35 cellular contexts compared by ENCODE assay signal in genomic region chr18:34942276-34942675, GRCh38.
DNase-seq lines count a peak whose midpoint lies in the region; ATAC-seq, FAIRE-seq and TF ChIP-seq lines count a peak whose summit lies in the region.
"Had no signal": no experiment of that assay in that cellular context is flagged by ENCODE, and none has a peak within 500 bp of the region (broad histone marks: within the 10 kb centered on the region; RNA-seq: fewer than 3 reads in every experiment).

No MANE protein-coding gene starts in this region.

- no peaks in the 10 kb centered on the region for H3K4me1 Mint-ChIP-seq in MCF 10A (ENCODE audit: insufficient read depth, unreplicated experiment)
- H3K4me1 Mint-ChIP-seq in activated T-helper 1 cell treated with anti-CD3 and anti-CD28 coated beads, Interleukin-12 subunit alpha, Interleukin-12 subunit beta, Interleukin-2, Interleukin-4 antibody, amounts not matched to agents 30 ng/mL and 10 ng/mL and 1 ng/mL, durations not matched to agents 14 hours and 24 hours and 36 hours (ENCODE audit: low read depth), result no peaks in the 10 kb centered on the region
- H3K4me1 Mint-ChIP-seq: activated CD4-positive, alpha-beta memory T cell treated with anti-CD3 and anti-CD28 coated beads, Interleukin-2, amount 10 ng/mL, durations not matched to agents 7 days and 5 days; immature natural killer cell had no signal

- TF ChIP-seq EP300 in K562 (IDR thresholded peaks at IDR 0.05; ENCODE audit: low read length), result no peak

- H3K4me2 ChIP-seq in HCT116 (ENCODE audit: low read length), result no peak overlapping the region
- H3K4me2 ChIP-seq in K562 (ENCODE audit: insufficient read depth, low read length), result no peak overlapping the region

- peaks cover 6% of the 10 kb centered on the region for H3K36me3 Mint-ChIP-seq in MCF 10A (ENCODE audit: insufficient read depth, unreplicated experiment)
- H3K36me3 Mint-ChIP-seq in activated T-helper 1 cell treated with anti-CD3 and anti-CD28 coated beads, Interleukin-12 subunit alpha, Interleukin-12 subunit beta, Interleukin-2, Interleukin-4 antibody, amounts not matched to agents 30 ng/mL and 10 ng/mL and 1 ng/mL, durations not matched to agents 14 hours and 24 hours and 36 hours (ENCODE audit: low read depth), result no peaks in the 10 kb centered on the region
- H3K36me3 Mint-ChIP-seq: brain, mesothelial cell of epicardium had no signal

- peak overlapping the region; percentile 17 for H2AFZ ChIP-seq in HCT116 (ENCODE audit: low read depth, low read length, poor library complexity, severe bottlenecking)
- H2AFZ ChIP-seq in K562 (ENCODE audit: low read depth, low read length), result no peak overlapping the region

- H4K20me1 ChIP-seq in HCT116 (ENCODE audit: insufficient read depth) (no peaks in the 10 kb centered on the region), K562 (replicated peaks; ENCODE audit: control insufficient read depth, insufficient read depth, low read length) (no peaks in the 10 kb centered on the region)

- TF ChIP-seq CTCF in HCT116 (IDR thresholded peaks at IDR 0.05 in 2 of 3, conservative IDR thresholded peaks at IDR 0.05 in 1 of 3; ENCODE audit: borderline replicate concordance in 1 of 3, insufficient read depth in 1 of 3, low read depth in 2 of 3, low read length in 2 of 3) (no peak), K562 (IDR thresholded peaks at IDR 0.05 in 2 of 3, conservative IDR thresholded peaks at IDR 0.05 in 1 of 3; ENCODE audit: insufficient read depth in 2 of 3, low read depth in 1 of 3, low read length in 3 of 3) (no peak), MCF 10A (IDR thresholded peaks at IDR 0.05; ENCODE audit: unreplicated experiment) (no peak)

- H3K36me3 ChIP-seq in HCT116 (ENCODE audit: control insufficient read depth in 1 of 2, insufficient read depth in 2 of 2, low read length in 2 of 2) (no peaks in the 10 kb centered on the region), K562 (ENCODE audit: control insufficient read depth, insufficient read depth, low read length) (no peaks in the 10 kb centered on the region), skeletal muscle tissue (ENCODE audit: control insufficient read depth in 3 of 3, insufficient read depth in 3 of 3, low read length in 3 of 3) (no peaks in the 10 kb centered on the region)
- H3K36me3 ChIP-seq: left ventricle myocardium inferior, prostate gland, upper lobe of right lung had no signal

- DNase-seq in HCT116 (ENCODE audit: low read depth, low spot score), result no peak
- no peak for DNase-seq in K562 (ENCODE audit: extremely low read depth in 1 of 4, low spot score in 3 of 4)
- DNase-seq in kidney glomerular epithelial cell (lab: John Stamatoyannopoulos, UW), result peak; percentile 79
- DNase-seq in MCF 10A (ENCODE audit: unreplicated experiment), result no peak
- DNase-seq in stimulated activated CD4-positive, alpha-beta T cell treated with anti-CD3 and anti-CD28 coated beads, Interleukin-4, amount 100 ng/mL, for 24 hours, result no peak
- no peak for DNase-seq in activated T-helper 1 cell treated with anti-CD3 and anti-CD28 coated beads, Interleukin-12 subunit alpha, Interleukin-12 subunit beta, Interleukin-2, Interleukin-4 antibody, amounts not matched to agents 30 ng/mL and 10 ng/mL and 1 ng/mL, durations not matched to agents 14 hours and 24 hours and 36 hours (ENCODE audit: low spot score)
- DNase-seq: activated CD4-positive, alpha-beta memory T cell treated with anti-CD3 and anti-CD28 coated beads, Interleukin-2, amount 10 ng/mL, durations not matched to agents 7 days and 5 days; activated CD4-positive, alpha-beta T cell treated with anti-CD3 and anti-CD28 coated beads for 1 hour; activated CD8-positive, alpha-beta memory T cell treated with anti-CD3 and anti-CD28 coated beads, Interleukin-2, amount 50 U/mL, for 4 hours; activated naive CD4-positive, alpha-beta T cell treated with anti-CD3 and anti-CD28 coated beads for 36 hours; cerebellar nuclear complex; DMS79 treated with DMSO at 0.1 percent for 48 hours; dorsolateral prefrontal cortex; GDM1; GOT3; hypothalamus; immature natural killer cell; KG1; left ventricle myocardium inferior; NCI-H2029 treated with DMSO at 0.1 percent for 48 hours; NCI-H446; NCI-H748 treated with DMSO at 0.1 percent for 48 hours; nucleus accumbens; SHP77 treated with DMSO at 0.1 percent for 48 hours; stimulated activated naive CD4-positive, alpha-beta T cell; T-helper 2 cell; upper lobe of right lung had no signal

- H3K9me1 ChIP-seq in K562 (ENCODE audit: control insufficient read depth, insufficient read depth, low read length), result no peaks in the 10 kb centered on the region

- CTCF ChIA-PET in HCT116 (lab: Charles Lee), result no interaction called here
- CTCF ChIA-PET in K562 (lab: Yijun Ruan, JAX; ENCODE audit: low intra/inter-chr PET ratio), result no interaction called here
- CTCF ChIA-PET in MCF 10A (lab: Yijun Ruan, JAX), result interaction anchor here (1.2 kb wide), 1 partner anchor 201 kb away, joined by 3 read pairs; no protein-coding TSS in a partner anchor

- H3K4me1 ChIP-seq in HCT116 (ENCODE audit: control insufficient read depth in 1 of 2, insufficient read depth in 2 of 2, low read length in 2 of 2) (0 out of 4 replicates have a peak, but pooled peaks cover 0 to 2% of the 10 kb centered on the region in 2 experiments), K562 (replicated peaks in 1 of 2; ENCODE audit: control insufficient read depth in 2 of 2, insufficient read depth in 2 of 2, low read length in 2 of 2) (no peaks in the 10 kb centered on the region), skeletal muscle tissue (ENCODE audit: control insufficient read depth in 3 of 3, insufficient read depth in 3 of 3, low read length in 3 of 3) (peaks cover 4 to 17% (median 5%) of the 10 kb centered on the region in 3 donors)
- H3K4me1 ChIP-seq: prostate gland, upper lobe of right lung had no signal

- H3K9ac ChIP-seq in HCT116 (ENCODE audit: low read length), result no peak overlapping the region
- H3K9ac ChIP-seq in K562 (ENCODE audit: insufficient read depth in 1 of 2, low read depth in 2 of 2, low read length in 2 of 2), result no peak overlapping the region
- peak overlapping the region; percentile 63 to 79 (median 66) for H3K9ac ChIP-seq in skeletal muscle tissue (ENCODE audit: low read depth in 1 of 3, low read length in 3 of 3)

- no peaks in the 10 kb centered on the region for H3K9me3 ChIP-seq in HCT116 (ENCODE audit: control insufficient read depth in 1 of 2, insufficient read depth in 1 of 2, low read depth in 1 of 2, low read length in 2 of 2)
- H3K9me3 ChIP-seq in K562 (replicated peaks; ENCODE audit: control insufficient read depth, insufficient read depth, low read depth, low read length), result no peaks in the 10 kb centered on the region
- H3K9me3 ChIP-seq in skeletal muscle tissue (ENCODE audit: control insufficient read depth in 3 of 3, low read length in 3 of 3), result no peaks in the 10 kb centered on the region
- H3K9me3 ChIP-seq: Caco-2, left ventricle myocardium inferior, prostate gland, upper lobe of right lung had no signal

- TF ChIP-seq POLR2A in HCT116 (IDR thresholded peaks at IDR 0.05; ENCODE audit: borderline replicate concordance, extremely low read depth, insufficient read depth, insufficient read length), result no peak
- TF ChIP-seq POLR2A in K562 (conservative IDR thresholded peaks at IDR 0.05), result no peak

- POLR2A ChIA-PET in HCT116 (lab: Charles Lee) (no interaction called here), K562 (lab: Yijun Ruan, JAX) (interaction anchor here (2.2 kb wide), 1 partner anchor 11 kb away, joined by 9 read pairs; no protein-coding TSS in a partner anchor), MCF 10A (lab: Yijun Ruan, JAX) (no interaction called here)

- WGBS in K562 (ENCODE audit: insufficient coverage, low coverage, missing lambda C conversion rate), result 0% methylated on average over 4 of the region's 4 CpGs

- no peak overlapping the region for H3K27ac ChIP-seq in HCT116 (ENCODE audit: low read depth, low read length)
- no peak overlapping the region for H3K27ac ChIP-seq in K562 (ENCODE audit: extremely low read depth, low read depth, low read length)
- H3K27ac ChIP-seq in skeletal muscle tissue (ENCODE audit: low read depth, low read length), result peak overlapping the region; percentile 82
- H3K27ac ChIP-seq: C4-2B, dorsolateral prefrontal cortex, left ventricle myocardium inferior, prostate gland, upper lobe of right lung had no signal

- ATAC-seq in HCT116 (no peak), K562 (no peak)
- ATAC-seq: Panc1, upper lobe of right lung had no signal

- peaks cover 27% of the 10 kb centered on the region for H3K27me3 Mint-ChIP-seq in MCF 10A (ENCODE audit: insufficient read depth, unreplicated experiment)
- no peaks in the 10 kb centered on the region for H3K27me3 Mint-ChIP-seq in activated T-helper 1 cell treated with anti-CD3 and anti-CD28 coated beads, Interleukin-12 subunit alpha, Interleukin-12 subunit beta, Interleukin-2, Interleukin-4 antibody, amounts not matched to agents 30 ng/mL and 10 ng/mL and 1 ng/mL, durations not matched to agents 14 hours and 24 hours and 36 hours (ENCODE audit: insufficient read depth)
- H3K27me3 Mint-ChIP-seq: brain had no signal

- TF ChIP-seq RAD21 in HCT116 (IDR thresholded peaks at IDR 0.05; ENCODE audit: low read depth), result no peak
- no peak for TF ChIP-seq RAD21 in K562 (CRISPR knock-in tag; conservative IDR thresholded peaks at IDR 0.05 in 1 of 2, IDR thresholded peaks at IDR 0.05 in 1 of 2)

- H3K9me2 ChIP-seq in HCT116 (ENCODE audit: insufficient read depth), result no peaks in the 10 kb centered on the region

- H3K79me2 ChIP-seq in HCT116 (ENCODE audit: insufficient read depth, low read length) (no peaks in the 10 kb centered on the region), K562 (ENCODE audit: control insufficient read depth, insufficient read depth, low read length) (no peaks in the 10 kb centered on the region)

- BruUV-seq in HCT116 (replicated peaks; lab: Mats Ljungman, UMichigan) (no TSS peak), K562 (replicated peaks; lab: Mats Ljungman, UMichigan) (no TSS peak), MCF 10A (replicated peaks; lab: Mats Ljungman, UMichigan) (no TSS peak)

- H3K27me3 ChIP-seq in HCT116 (ENCODE audit: insufficient read depth, low read length) (no peaks in the 10 kb centered on the region), K562 (ENCODE audit: control insufficient read depth in 2 of 2, insufficient read depth in 2 of 2, low read length in 2 of 2) (no peaks in the 10 kb centered on the region), skeletal muscle tissue (ENCODE audit: control insufficient read depth in 3 of 3, insufficient read depth in 3 of 3, low read length in 3 of 3) (peaks cover 0 to 3% (median 0%) of the 10 kb centered on the region in 3 donors)
- H3K27me3 ChIP-seq: dorsolateral prefrontal cortex had no signal

- RAD21 ChIA-PET in HCT116 (lab: Charles Lee; ENCODE audit: low non-redundant PET in 1 of 2, low total read pairs in 2 of 2, uncharacterized antibody in 2 of 2, unreplicated experiment in 2 of 2), result no interaction called here

- H3K9me3 Mint-ChIP-seq in MCF 10A (ENCODE audit: unreplicated experiment), result no peaks in the 10 kb centered on the region
- no peaks in the 10 kb centered on the region for H3K9me3 Mint-ChIP-seq in activated T-helper 1 cell treated with anti-CD3 and anti-CD28 coated beads, Interleukin-12 subunit alpha, Interleukin-12 subunit beta, Interleukin-2, Interleukin-4 antibody, amounts not matched to agents 30 ng/mL and 10 ng/mL and 1 ng/mL, durations not matched to agents 14 hours and 24 hours and 36 hours
- H3K9me3 Mint-ChIP-seq: activated CD4-positive, alpha-beta memory T cell treated with anti-CD3 and anti-CD28 coated beads, Interleukin-2, amount 10 ng/mL, durations not matched to agents 7 days and 5 days; activated naive CD4-positive, alpha-beta T cell treated with anti-CD3 and anti-CD28 coated beads for 36 hours; brain; immature natural killer cell had no signal

- FAIRE-seq in K562 (lab: Jason Lieb, UNC), result no peak
- FAIRE-seq: HTR-8/SVneo had no signal

- intact Hi-C loops in HCT116 (cut with micrococcal nuclease) (loop anchor here (5.0 kb wide), 1 partner anchor 200 kb away; no protein-coding TSS in a partner anchor), K562 (cut with micrococcal nuclease) (no loop called here), MCF 10A (cut with micrococcal nuclease) (no loop called here)
- intact Hi-C loops in activated T-helper 1 cell treated with anti-CD3 and anti-CD28 coated beads, Interleukin-12 subunit alpha, Interleukin-12 subunit beta, Interleukin-2, Interleukin-4 antibody, amounts not matched to agents 30 ng/mL and 10 ng/mL and 1 ng/mL, durations not matched to agents 14 hours and 24 hours and 36 hours (cut with micrococcal nuclease), result no loop called here

- no peak overlapping the region for H3K27ac Mint-ChIP-seq in MCF 10A (ENCODE audit: low read depth, unreplicated experiment)
- H3K27ac Mint-ChIP-seq in activated T-helper 1 cell treated with anti-CD3 and anti-CD28 coated beads, Interleukin-12 subunit alpha, Interleukin-12 subunit beta, Interleukin-2, Interleukin-4 antibody, amounts not matched to agents 30 ng/mL and 10 ng/mL and 1 ng/mL, durations not matched to agents 14 hours and 24 hours and 36 hours, result no peak overlapping the region
- H3K27ac Mint-ChIP-seq: activated CD4-positive, alpha-beta memory T cell treated with anti-CD3 and anti-CD28 coated beads, Interleukin-2, amount 10 ng/mL, durations not matched to agents 7 days and 5 days; activated naive CD4-positive, alpha-beta T cell treated with anti-CD3 and anti-CD28 coated beads for 36 hours; brain; immature natural killer cell; mesothelial cell of epicardium had no signal

- no peak overlapping the region for H3K4me3 Mint-ChIP-seq in MCF 10A (ENCODE audit: unreplicated experiment)
- no peak overlapping the region for H3K4me3 Mint-ChIP-seq in activated T-helper 1 cell treated with anti-CD3 and anti-CD28 coated beads, Interleukin-12 subunit alpha, Interleukin-12 subunit beta, Interleukin-2, Interleukin-4 antibody, amounts not matched to agents 30 ng/mL and 10 ng/mL and 1 ng/mL, durations not matched to agents 14 hours and 24 hours and 36 hours
- H3K4me3 Mint-ChIP-seq: activated CD4-positive, alpha-beta memory T cell treated with anti-CD3 and anti-CD28 coated beads, Interleukin-2, amount 10 ng/mL, durations not matched to agents 7 days and 5 days; activated naive CD4-positive, alpha-beta T cell treated with anti-CD3 and anti-CD28 coated beads for 36 hours; brain; immature natural killer cell; mesothelial cell of epicardium had no signal

- no peak overlapping the region for H3K4me3 ChIP-seq in HCT116 (replicated peaks in 1 of 2; ENCODE audit: low read depth in 1 of 2, low read length in 2 of 2)
- no peak overlapping the region for H3K4me3 ChIP-seq in K562
- peak overlapping the region; percentile 49 to 65 (median 61) for H3K4me3 ChIP-seq in skeletal muscle tissue (ENCODE audit: low read length in 3 of 3)
- H3K4me3 ChIP-seq: dorsolateral prefrontal cortex, left ventricle myocardium inferior, prostate gland, upper lobe of right lung had no signal

- in situ Hi-C loops in K562 (cut with MboI), result no loop called here

Comparison
In these comparisons a context has a peak if more than half of its experiments do, and no peak if none do; other contexts are left out.
1. H3K4me3 ChIP-seq: peak in skeletal muscle tissue (3 of 3); none in HCT116 (0 of 2) and K562 (single experiment).
2. H3K9ac ChIP-seq: peak in skeletal muscle tissue (3 of 3); none in HCT116 (single experiment) and K562 (0 of 2).
3. Of the 22 proteins assayed by ChIP-seq in both K562 and HCT116: peak only in K562: EGR1; only in HCT116: none; in both: none; in neither: 21.